Comparison of ENCODE assay signal across 1 cellular context in genomic region chr20:44402391-44403193, GRCh38.
TF ChIP-seq lines count a peak whose summit lies in the region.

No MANE protein-coding gene starts in this region.

TF ChIP-seq in HepG2, 621 proteins besides CTCF, POLR2A, EP300 and RAD21 (continued from another document and continues in another):
- TF ChIP-seq, protein P1, sequence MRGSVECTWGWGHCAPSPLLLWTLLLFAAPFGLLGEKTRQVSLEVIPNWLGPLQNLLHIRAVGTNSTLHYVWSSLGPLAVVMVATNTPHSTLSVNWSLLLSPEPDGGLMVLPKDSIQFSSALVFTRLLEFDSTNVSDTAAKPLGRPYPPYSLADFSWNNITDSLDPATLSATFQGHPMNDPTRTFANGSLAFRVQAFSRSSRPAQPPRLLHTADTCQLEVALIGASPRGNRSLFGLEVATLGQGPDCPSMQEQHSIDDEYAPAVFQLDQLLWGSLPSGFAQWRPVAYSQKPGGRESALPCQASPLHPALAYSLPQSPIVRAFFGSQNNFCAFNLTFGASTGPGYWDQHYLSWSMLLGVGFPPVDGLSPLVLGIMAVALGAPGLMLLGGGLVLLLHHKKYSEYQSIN (CRISPR knock-in tag; IDR thresholded peaks at IDR 0.05; ENCODE audit: borderline replicate concordance), result no peak
- TF ChIP-seq ZNF788 (CRISPR knock-in tag; IDR thresholded peaks at IDR 0.05; ENCODE audit: borderline replicate concordance) (0 out of 2 replicates have a peak, but pooled peaks have one; percentile 28), TARDBP (CRISPR knock-in tag; IDR thresholded peaks at IDR 0.05) (peak; percentile 92), ATF2 (CRISPR knock-in tag; IDR thresholded peaks at IDR 0.05) (peak; percentile 72), BATF2 (CRISPR knock-in tag; IDR thresholded peaks at IDR 0.05) (no peak), FOXP4 (CRISPR knock-in tag; IDR thresholded peaks at IDR 0.05) (no peak; the same call in none of the 2 replicates), MBD4 (IDR thresholded peaks at IDR 0.05; ENCODE audit: borderline replicate concordance, low read length) (no peak), ZNF557 (CRISPR knock-in tag; IDR thresholded peaks at IDR 0.05) (0 out of 2 replicates have a peak, but pooled peaks have one; percentile 52), FOXO1 (CRISPR knock-in tag; IDR thresholded peaks at IDR 0.05) (peak; percentile 74; the same call in 1 of the 2 replicates), KLF9 (CRISPR knock-in tag; IDR thresholded peaks at IDR 0.05; ENCODE audit: low read depth) (no peak), ZBTB26 (CRISPR knock-in tag; IDR thresholded peaks at IDR 0.05; ENCODE audit: borderline replicate concordance) (peak; percentile 60), HOXD1 (CRISPR knock-in tag; IDR thresholded peaks at IDR 0.05) (no peak), ZSCAN22 (CRISPR knock-in tag; IDR thresholded peaks at IDR 0.05) (peak; percentile 76; the same call in 1 of the 2 replicates), FIP1L1 (IDR thresholded peaks at IDR 0.05; ENCODE audit: borderline replicate concordance, insufficient read depth, low read depth, low read length) (no peak), ZNF776 (CRISPR knock-in tag; IDR thresholded peaks at IDR 0.05) (0 out of 2 replicates have a peak, but pooled peaks have one; percentile 79), MAZ (IDR thresholded peaks at IDR 0.05; ENCODE audit: borderline replicate concordance, low read depth, low read length) (no peak), MAZ (CRISPR knock-in tag; IDR thresholded peaks at IDR 0.05; ENCODE audit: low read depth) (peak; percentile 86), FOXM1 (CRISPR knock-in tag; IDR thresholded peaks at IDR 0.05) (no peak), ZNF580 (CRISPR knock-in tag; IDR thresholded peaks at IDR 0.05; ENCODE audit: borderline replicate concordance, low read depth) (no peak), ZBTB43 (CRISPR knock-in tag; conservative IDR thresholded peaks at IDR 0.05) (0 out of 2 replicates have a peak, but pooled peaks have one; percentile 47), EEA1 (CRISPR knock-in tag; IDR thresholded peaks at IDR 0.05; ENCODE audit: borderline replicate concordance) (no peak; the same call in 1 of the 2 replicates), MLLT10 (CRISPR knock-in tag; IDR thresholded peaks at IDR 0.05) (no peak), HNRNPH1 (optimal IDR thresholded peaks at IDR 0.05; ENCODE audit: low read depth, low read length) (peak; percentile 64), TBX3 (IDR thresholded peaks at IDR 0.05; ENCODE audit: borderline replicate concordance) (no peak), GMEB1 (CRISPR knock-in tag; IDR thresholded peaks at IDR 0.05; ENCODE audit: borderline replicate concordance) (peak; percentile 34; the same call in 1 of the 2 replicates), ATF3 (CRISPR knock-in tag; IDR thresholded peaks at IDR 0.05) (no peak; the same call in 1 of the 2 replicates), SNAPC2 (CRISPR knock-in tag; IDR thresholded peaks at IDR 0.05) (no peak), BORCS8-MEF2B (CRISPR knock-in tag; IDR thresholded peaks at IDR 0.05) (no peak), GLI4 (CRISPR knock-in tag; IDR thresholded peaks at IDR 0.05; ENCODE audit: borderline replicate concordance) (no peak; the same call in none of the 2 replicates), ZNF510 (CRISPR knock-in tag; IDR thresholded peaks at IDR 0.05; ENCODE audit: low read depth) (0 out of 2 replicates have a peak, but pooled peaks have one; percentile 61), ZNF17 (CRISPR knock-in tag; IDR thresholded peaks at IDR 0.05) (no peak), ETV5 (CRISPR knock-in tag; IDR thresholded peaks at IDR 0.05; ENCODE audit: borderline replicate concordance) (peak; percentile 46; the same call in 1 of the 2 replicates), ZNF230 (CRISPR knock-in tag; IDR thresholded peaks at IDR 0.05) (peak; percentile 90; the same call in 1 of the 2 replicates), ZBTB39 (CRISPR knock-in tag; IDR thresholded peaks at IDR 0.05) (no peak; the same call in 1 of the 2 replicates)
- TF ChIP-seq, protein P2, sequence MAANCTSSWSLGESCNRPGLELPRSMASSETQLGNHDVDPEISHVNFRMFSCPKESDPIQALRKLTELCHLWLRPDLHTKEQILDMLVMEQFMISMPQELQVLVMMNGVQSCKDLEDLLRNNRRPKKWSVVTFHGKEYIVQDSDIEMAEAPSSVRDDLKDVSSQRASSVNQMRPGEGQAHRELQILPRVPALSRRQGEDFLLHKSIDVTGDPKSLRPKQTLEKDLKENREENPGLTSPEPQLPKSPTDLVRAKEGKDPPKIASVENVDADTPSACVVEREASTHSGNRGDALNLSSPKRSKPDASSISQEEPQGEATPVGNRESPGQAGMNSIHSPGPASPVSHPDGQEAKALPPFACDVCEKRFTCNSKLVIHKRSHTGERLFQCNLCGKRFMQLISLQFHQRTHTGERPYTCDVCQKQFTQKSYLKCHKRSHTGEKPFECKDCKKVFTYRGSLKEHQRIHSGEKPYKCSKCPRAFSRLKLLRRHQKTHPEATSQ (CRISPR knock-in tag; IDR thresholded peaks at IDR 0.05; ENCODE audit: borderline replicate concordance), result no peak
- TF ChIP-seq, protein P3, sequence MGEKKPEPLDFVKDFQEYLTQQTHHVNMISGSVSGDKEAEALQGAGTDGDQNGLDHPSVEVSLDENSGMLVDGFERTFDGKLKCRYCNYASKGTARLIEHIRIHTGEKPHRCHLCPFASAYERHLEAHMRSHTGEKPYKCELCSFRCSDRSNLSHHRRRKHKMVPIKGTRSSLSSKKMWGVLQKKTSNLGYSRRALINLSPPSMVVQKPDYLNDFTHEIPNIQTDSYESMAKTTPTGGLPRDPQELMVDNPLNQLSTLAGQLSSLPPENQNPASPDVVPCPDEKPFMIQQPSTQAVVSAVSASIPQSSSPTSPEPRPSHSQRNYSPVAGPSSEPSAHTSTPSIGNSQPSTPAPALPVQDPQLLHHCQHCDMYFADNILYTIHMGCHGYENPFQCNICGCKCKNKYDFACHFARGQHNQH (CRISPR knock-in tag; IDR thresholded peaks at IDR 0.05), result peak; percentile 71
- TF ChIP-seq, protein P4, sequence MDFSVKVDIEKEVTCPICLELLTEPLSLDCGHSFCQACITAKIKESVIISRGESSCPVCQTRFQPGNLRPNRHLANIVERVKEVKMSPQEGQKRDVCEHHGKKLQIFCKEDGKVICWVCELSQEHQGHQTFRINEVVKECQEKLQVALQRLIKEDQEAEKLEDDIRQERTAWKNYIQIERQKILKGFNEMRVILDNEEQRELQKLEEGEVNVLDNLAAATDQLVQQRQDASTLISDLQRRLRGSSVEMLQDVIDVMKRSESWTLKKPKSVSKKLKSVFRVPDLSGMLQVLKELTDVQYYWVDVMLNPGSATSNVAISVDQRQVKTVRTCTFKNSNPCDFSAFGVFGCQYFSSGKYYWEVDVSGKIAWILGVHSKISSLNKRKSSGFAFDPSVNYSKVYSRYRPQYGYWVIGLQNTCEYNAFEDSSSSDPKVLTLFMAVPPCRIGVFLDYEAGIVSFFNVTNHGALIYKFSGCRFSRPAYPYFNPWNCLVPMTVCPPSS (IDR thresholded peaks at IDR 0.05), result no peak
- TF ChIP-seq, protein P5, sequence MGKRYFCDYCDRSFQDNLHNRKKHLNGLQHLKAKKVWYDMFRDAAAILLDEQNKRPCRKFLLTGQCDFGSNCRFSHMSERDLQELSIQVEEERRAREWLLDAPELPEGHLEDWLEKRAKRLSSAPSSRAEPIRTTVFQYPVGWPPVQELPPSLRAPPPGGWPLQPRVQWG (CRISPR knock-in tag; IDR thresholded peaks at IDR 0.05; ENCODE audit: borderline replicate concordance, low read depth), result no peak
